In the genomic region with DNA sequence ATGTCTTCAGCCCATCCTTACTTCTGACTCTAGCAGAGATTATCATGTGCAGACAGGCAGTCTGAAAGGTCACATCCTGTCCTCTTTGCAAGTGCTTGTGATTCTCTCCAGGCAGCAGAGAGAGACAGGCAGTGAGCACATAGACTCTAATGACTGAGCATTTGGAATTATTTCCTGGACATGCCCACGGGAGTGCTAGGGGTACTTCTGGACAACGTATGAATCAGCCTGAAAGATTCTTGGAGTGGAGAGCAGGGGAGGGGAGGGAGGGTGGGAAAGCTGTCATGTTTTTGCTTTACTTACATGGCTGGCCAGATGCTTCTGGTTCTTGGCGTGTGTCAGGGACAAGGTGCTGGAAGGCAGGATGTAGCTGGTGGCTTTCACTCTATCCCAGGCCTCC, we compare ENCODE assay signal across 13 cellular contexts.
A peak's percentile ranks its signal among the peaks of the same experiment; 100 is the strongest.
DNase-seq lines count a peak whose midpoint lies in the region; ATAC-seq and TF ChIP-seq lines count a peak whose summit lies in the region.
"Had no signal": no experiment of that assay in that cellular context is flagged by ENCODE, and none has a peak within 500 bp of the region (broad histone marks: within the 10 kb centered on the region; RNA-seq: fewer than 3 reads in every experiment).

No MANE protein-coding gene starts in this region.

- ATAC-seq in stimulated activated naive B cell treated with anti-CD40 and anti-IgM and Interleukin-4, amounts not matched to agents 10 μg/mL and 1 μg/mL and 100 μg/mL, for 72 hours (replicated peaks): no peak
- ATAC-seq: activated T-helper 17 cell treated with anti-CD3 and anti-CD28 coated beads, Interleukin-2, amount 50 U/mL, for 72 hours; CD8-positive, alpha-beta T cell; left colon had no signal

- H3K9me3 ChIP-seq in esophagus muscularis mucosa (no peaks in the 10 kb centered on the region), prostate gland (no peaks in the 10 kb centered on the region)

- H3K4me1 Mint-ChIP-seq in stimulated activated naive B cell treated with anti-CD40 and anti-IgM and Interleukin-4, amounts not matched to agents 10 μg/mL and 1 μg/mL and 100 μg/mL, for 72 hours: peaks cover 7 to 18% of the 10 kb centered on the region in 2 donors
- H3K4me1 Mint-ChIP-seq: activated T-helper 17 cell treated with anti-CD3 and anti-CD28 coated beads, Interleukin-2, amount 50 U/mL, for 72 hours had no signal

- peak overlapping the region; percentile 38 to 75 (median 52) for H3K27ac ChIP-seq in esophagus muscularis mucosa (replicated peaks in 1 of 4)
- no peak overlapping the region for H3K27ac ChIP-seq in prostate gland
- H3K27ac ChIP-seq: PC-9 had no signal

- peak; percentile 87 for TF ChIP-seq EP300 in esophagus muscularis mucosa (IDR thresholded peaks at IDR 0.05)

- DNase-seq in Caki2 (ENCODE audit: low read depth) (peak; percentile 22), NCI-H69 (lab: John Stamatoyannopoulos, UW) (peak; percentile 17), esophagus muscularis mucosa (ENCODE audit: extremely low spot score) (peak; percentile 88), myocyte (ENCODE audit: low read depth) (peak; percentile 23), prostate gland (ENCODE audit: low spot score) (no peak), NCI-H2029 treated with DMSO at 0.1 percent for 48 hours (lab: John Stamatoyannopoulos, UW) (no peak), HuH-7 (ENCODE audit: low spot score) (no peak)
- no peak for DNase-seq in stimulated activated naive B cell treated with anti-CD40 and anti-IgM and Interleukin-4, amounts not matched to agents 10 μg/mL and 1 μg/mL and 100 μg/mL, for 72 hours
- DNase-seq: CD8-positive, alpha-beta T cell; left colon; PC-9 had no signal

- no peak overlapping the region for H3K4me3 ChIP-seq in esophagus muscularis mucosa
- no peak overlapping the region for H3K4me3 ChIP-seq in prostate gland
- H3K4me3 ChIP-seq: PC-9 had no signal

- H3K27me3 ChIP-seq in esophagus muscularis mucosa: no peaks in the 10 kb centered on the region
- no peaks in the 10 kb centered on the region for H3K27me3 ChIP-seq in prostate gland (replicated peaks; ENCODE audit: insufficient read depth)

- 11% methylated on average over 3 of the region's 3 CpGs for WGBS in esophagus muscularis mucosa
- 19% methylated on average over 3 of the region's 3 CpGs for WGBS in prostate gland

- H3K27ac Mint-ChIP-seq in stimulated activated naive B cell treated with anti-CD40 and anti-IgM and Interleukin-4, amounts not matched to agents 10 μg/mL and 1 μg/mL and 100 μg/mL, for 72 hours: no peak overlapping the region
- H3K27ac Mint-ChIP-seq: activated T-helper 17 cell treated with anti-CD3 and anti-CD28 coated beads, Interleukin-2, amount 50 U/mL, for 72 hours; CD8-positive, alpha-beta T cell; progenitor cell of endocrine pancreas had no signal

- TF ChIP-seq POLR2A in esophagus muscularis mucosa (IDR thresholded peaks at IDR 0.05; ENCODE audit: low read depth) (no peak), prostate gland (IDR thresholded peaks at IDR 0.05) (no peak)

- in situ Hi-C loops in Caki2 (cut with HindIII; ENCODE audit: low pct_unique_long_range_greater_than_20kb, low sequenced_read_pairs): no loop called here

- TF ChIP-seq CTCF in esophagus muscularis mucosa (IDR thresholded peaks at IDR 0.05): no peak
- no peak for TF ChIP-seq CTCF in prostate gland (IDR thresholded peaks at IDR 0.05)

- no peak overlapping the region for H3K4me3 Mint-ChIP-seq in stimulated activated naive B cell treated with anti-CD40 and anti-IgM and Interleukin-4, amounts not matched to agents 10 μg/mL and 1 μg/mL and 100 μg/mL, for 72 hours
- H3K4me3 Mint-ChIP-seq: activated T-helper 17 cell treated with anti-CD3 and anti-CD28 coated beads, Interleukin-2, amount 50 U/mL, for 72 hours; CD8-positive, alpha-beta T cell had no signal

- H3K36me3 Mint-ChIP-seq in stimulated activated naive B cell treated with anti-CD40 and anti-IgM and Interleukin-4, amounts not matched to agents 10 μg/mL and 1 μg/mL and 100 μg/mL, for 72 hours: peaks cover 1 to 6% of the 10 kb centered on the region in 2 donors
- H3K36me3 Mint-ChIP-seq: CD8-positive, alpha-beta T cell had no signal

- H3K9me3 Mint-ChIP-seq in stimulated activated naive B cell treated with anti-CD40 and anti-IgM and Interleukin-4, amounts not matched to agents 10 μg/mL and 1 μg/mL and 100 μg/mL, for 72 hours: peaks cover 0 to 2% of the 10 kb centered on the region in 2 donors
- H3K9me3 Mint-ChIP-seq: activated T-helper 17 cell treated with anti-CD3 and anti-CD28 coated beads, Interleukin-2, amount 50 U/mL, for 72 hours had no signal

- H3K4me1 ChIP-seq in esophagus muscularis mucosa: peaks cover 7 to 18% (median 14%) of the 10 kb centered on the region in 4 donors
- no peaks in the 10 kb centered on the region for H3K4me1 ChIP-seq in prostate gland (replicated peaks)

- no peaks in the 10 kb centered on the region for H3K36me3 ChIP-seq in esophagus muscularis mucosa
- no peaks in the 10 kb centered on the region for H3K36me3 ChIP-seq in prostate gland

- H3K27me3 Mint-ChIP-seq in stimulated activated naive B cell treated with anti-CD40 and anti-IgM and Interleukin-4, amounts not matched to agents 10 μg/mL and 1 μg/mL and 100 μg/mL, for 72 hours: no peaks in the 10 kb centered on the region
- H3K27me3 Mint-ChIP-seq: activated T-helper 17 cell treated with anti-CD3 and anti-CD28 coated beads, Interleukin-2, amount 50 U/mL, for 72 hours had no signal

- intact Hi-C loops in esophagus muscularis mucosa (cut with DNase I) (no loop called here), prostate gland (cut with DNase I) (no loop called here)

Comparison
In these comparisons a context has a peak if more than half of its experiments do, and no peak if none do; other contexts are left out.
1. DNase-seq: peak in Caki2 (single experiment), NCI-H69 (single experiment), esophagus muscularis mucosa (single experiment) and myocyte (single experiment); none in prostate gland (single experiment), stimulated activated naive B cell treated with anti-CD40 and anti-IgM and Interleukin-4, amounts not matched to agents 10 μg/mL and 1 μg/mL and 100 μg/mL, for 72 hours (single experiment), NCI-H2029 treated with DMSO at 0.1 percent for 48 hours (single experiment) and HuH-7 (single experiment).
2. H3K27ac ChIP-seq: peak in esophagus muscularis mucosa (4 of 4); none in prostate gland (0 of 2).